In the genomic region with DNA sequence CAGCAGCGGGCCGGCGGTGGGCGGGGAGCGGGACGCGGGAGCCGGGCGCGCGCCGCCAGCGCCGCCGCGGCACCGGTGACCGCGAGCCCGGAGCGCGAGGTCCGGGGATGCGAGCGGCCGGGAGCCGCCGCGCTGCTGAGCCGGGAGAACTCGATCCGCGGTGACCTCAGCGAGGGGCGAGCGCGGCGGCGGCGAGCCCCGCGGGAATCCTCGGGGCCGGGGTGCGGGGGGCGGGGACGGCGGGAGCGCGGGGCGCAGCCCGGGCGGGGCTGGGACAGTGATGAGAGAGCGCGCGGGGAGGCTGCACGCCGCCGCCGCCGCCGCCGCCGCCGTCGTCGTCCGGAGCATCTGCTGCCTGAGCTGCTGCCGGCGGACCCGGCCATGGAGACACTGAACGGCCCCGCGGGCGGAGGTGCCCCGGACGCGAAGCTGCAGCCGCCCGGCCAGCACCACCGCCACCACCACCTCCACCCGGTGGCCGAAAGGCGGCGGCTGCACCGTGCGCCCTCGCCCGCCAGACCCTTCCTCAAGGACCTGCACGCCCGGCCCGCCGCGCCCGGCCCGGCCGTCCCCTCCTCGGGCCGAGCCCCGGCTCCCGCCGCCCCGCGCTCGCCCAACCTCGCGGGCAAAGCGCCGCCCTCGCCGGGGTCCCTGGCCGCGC, we compare ENCODE assay signal across 8 cellular contexts. TPM values are rescaled to one million over a fixed set of nuclear protein-coding genes. Genes with fewer than 3 reads are reported as not detected.
A peak's percentile ranks its signal among the peaks of the same experiment; 100 is the strongest.
DNase-seq lines count a peak whose midpoint lies in the region; ATAC-seq, FAIRE-seq and TF ChIP-seq lines count a peak whose summit lies in the region.

MTCL1 (plus strand) TSS at position 277 of the 661 bp plus-strand sequence; CDS start at position 382, 105 bp downstream.

- CTCF ChIA-PET in RWPE1 (lab: Yijun Ruan, JAX) = interaction anchor here (0.6 to 2.1 kb wide), 3 partner anchors 12 to 276 kb away, joined by 3 to 4 read pairs (median 3); no protein-coding TSS in a partner anchor

- no peaks in the 10 kb centered on the region for H3K27me3 ChIP-seq in bronchial epithelial cell (ENCODE audit: control insufficient read depth, insufficient read depth, low read length)
- no peaks in the 10 kb centered on the region for H3K27me3 ChIP-seq in small intestine (ENCODE audit: control insufficient read depth in 2 of 2, insufficient read depth in 2 of 2, low read length in 2 of 2)

- POLR2A ChIA-PET in RWPE1 (lab: Yijun Ruan, JAX; ENCODE audit: low non-redundant PET) = interaction anchor here (0.6 kb wide), 1 partner anchor 774 kb away, joined by 4 read pairs; no protein-coding TSS in a partner anchor

- 0 to 1% (median 1%) methylated on average over 25 to 113 of the region's 113 CpGs for WGBS in small intestine, 3 donors

- TF ChIP-seq CTCF in RWPE1 (conservative IDR thresholded peaks at IDR 0.05; ENCODE audit: low read depth) (no peak), bronchial epithelial cell (IDR thresholded peaks at IDR 0.05; ENCODE audit: insufficient read depth, low read length, severe bottlenecking) (no peak)

- H3K4me1 ChIP-seq in small intestine (ENCODE audit: control insufficient read depth in 2 of 2, insufficient read depth in 1 of 2, low read depth in 1 of 2, low read length in 1 of 2) = peaks cover 0 to 4% of the 10 kb centered on the region in 2 donors

- H3K27ac ChIP-seq in RWPE1 (peak within 1 kb of the TSS; percentile 95), small intestine (ENCODE audit: low read depth in 1 of 2, low read length in 1 of 2) (peak within 1 kb of the TSS; percentile 37 to 82)

- peaks cover 1% of the 10 kb centered on the region for H3K36me3 ChIP-seq in bronchial epithelial cell (ENCODE audit: control insufficient read depth, insufficient read depth, low read length)
- H3K36me3 ChIP-seq in small intestine (ENCODE audit: control insufficient read depth in 2 of 2, insufficient read depth in 2 of 2, low read length in 2 of 2) = no peaks in the 10 kb centered on the region

- H3K4me3 ChIP-seq in bronchial epithelial cell (ENCODE audit: low read depth, low read length) (peak within 1 kb of the TSS; percentile 66), small intestine (ENCODE audit: low read depth in 1 of 2, low read length in 2 of 2) (peak within 1 kb of the TSS; percentile 65 to 78)

- ATAC-seq in GM19452 (IDR thresholded peaks at IDR 0.05; ENCODE audit: unreplicated experiment) = peak; percentile 46
- ATAC-seq in HG03439 (IDR thresholded peaks at IDR 0.05; ENCODE audit: unreplicated experiment) = peak; percentile 42

- DNase-seq in DMS53 treated with DMSO at 0.1 percent for 48 hours (lab: John Stamatoyannopoulos, UW; ENCODE audit: unreplicated experiment) = peak; percentile 71
- DNase-seq in RWPE1 (ENCODE audit: low spot score) = peak; percentile 77
- no peak for DNase-seq in bronchial epithelial cell (ENCODE audit: low read depth)
- peak; percentile 71 for DNase-seq in islet precursor cell
- DNase-seq in small intestine = peak; percentile 37
- no peak for DNase-seq in KG1 (lab: John Stamatoyannopoulos, UW)

- FAIRE-seq in bronchial epithelial cell (lab: Jason Lieb, UNC) (no peak), small intestine (lab: Jason Lieb, UNC) (no peak)

- no peaks in the 10 kb centered on the region for H3K9me3 ChIP-seq in small intestine (ENCODE audit: control insufficient read depth, low read depth)

RNA-seq across cellular contexts. Expression of gene MTCL1, which starts in this region (rescaled TPM):
- total RNA-seq in bronchial epithelial cell = 10.0 and 12.7 TPM in 2 replicates
- polyA plus RNA-seq in small intestine = 1 to 10 TPM; 2.5 to 7.6 (median 4.3) TPM

Comparison
In these comparisons a context has a peak if more than half of its experiments do, and no peak if none do; other contexts are left out.
1. DNase-seq: peak in DMS53 treated with DMSO at 0.1 percent for 48 hours (single experiment), RWPE1 (single experiment), islet precursor cell (single experiment) and small intestine (single experiment); none in bronchial epithelial cell (single experiment) and KG1 (single experiment).